Comparison of ENCODE assay signal across 11 cellular contexts in genomic region chr17:20206068-20206467, GRCh38.
DNase-seq lines count a peak whose midpoint lies in the region; ATAC-seq and TF ChIP-seq lines count a peak whose summit lies in the region.
"Had no signal": no experiment of that assay in that cellular context is flagged by ENCODE, and none has a peak within 500 bp of the region (broad histone marks: within the 10 kb centered on the region; RNA-seq: fewer than 3 reads in every experiment).

No MANE protein-coding gene starts in this region.

- H3K4me1 ChIP-seq in PC-3 (ENCODE audit: insufficient read depth, low read length) (peaks cover 45% of the 10 kb centered on the region), SJCRH30 (no peaks in the 10 kb centered on the region; the same call in 1 of the 2 replicates)

- no TSS peak for BruUV-seq in PC-3 (replicated peaks; lab: Mats Ljungman, UMichigan)

- ATAC-seq in PC-3 = no peak

- H3F3A ChIP-seq in PC-3 (ENCODE audit: low read length, unreplicated experiment) = peaks cover 6% of the 10 kb centered on the region

- H3K27me3 Mint-ChIP-seq in activated T-helper 2 cell treated with anti-CD3 and anti-CD28 coated beads, Interferon-gamma antibody, Interleukin-2, Interleukin-4, amounts not matched to agents 10 μg/mL and 5 μg/mL and 100 μg/mL, durations not matched to agents 14 hours and 24 hours and 36 hours (ENCODE audit: low read depth) = no peaks in the 10 kb centered on the region
- no peaks in the 10 kb centered on the region for H3K27me3 Mint-ChIP-seq in mesothelial cell of epicardium (ENCODE audit: low read depth)

- H3K9me2 ChIP-seq in PC-3 (replicated peaks; ENCODE audit: low read length) = no peaks in the 10 kb centered on the region

- H2AFZ ChIP-seq in PC-3 (ENCODE audit: low read length) = no peak overlapping the region

- H3K9me3 ChIP-seq in PC-3 (ENCODE audit: low read length) (no peaks in the 10 kb centered on the region), SJCRH30 (replicated peaks) (0 out of 2 replicates have a peak, but pooled peaks cover 3% of the 10 kb centered on the region)

- CTCF ChIA-PET in PC-3 (lab: Charles Lee) = interaction anchor here (0.6 kb wide), 1 partner anchor 143 kb away, joined by 3 read pairs; no protein-coding TSS in a partner anchor

- H3K4me3 ChIP-seq in PC-3 (ENCODE audit: low read length) = no peak overlapping the region
- no peak overlapping the region for H3K4me3 ChIP-seq in coronary artery
- no peak overlapping the region for H3K4me3 ChIP-seq in SJCRH30

- H4K20me1 ChIP-seq in PC-3 (ENCODE audit: low read length) = peaks cover 48% of the 10 kb centered on the region

- H3K79me2 ChIP-seq in PC-3 (ENCODE audit: low read length) = peaks cover 49% of the 10 kb centered on the region

- TF ChIP-seq CTCF in PC-3 (conservative IDR thresholded peaks at IDR 0.05; ENCODE audit: low read depth, low read length) (no peak), coronary artery (IDR thresholded peaks at IDR 0.05) (no peak), mesothelial cell of epicardium (IDR thresholded peaks at IDR 0.05; ENCODE audit: unreplicated experiment) (no peak)

- POLR2A ChIA-PET in PC-3 (lab: Charles Lee; ENCODE audit: unreplicated experiment) = no interaction called here

- H3K4me1 Mint-ChIP-seq in activated T-helper 2 cell treated with anti-CD3 and anti-CD28 coated beads, Interferon-gamma antibody, Interleukin-2, Interleukin-4, amounts not matched to agents 10 μg/mL and 5 μg/mL and 100 μg/mL, durations not matched to agents 14 hours and 24 hours and 36 hours (ENCODE audit: low read depth) = peaks cover 6% of the 10 kb centered on the region
- peaks cover 17% of the 10 kb centered on the region for H3K4me1 Mint-ChIP-seq in mesothelial cell of epicardium

- no peak overlapping the region for H3K9ac ChIP-seq in PC-3 (ENCODE audit: low read length)
- H3K9ac ChIP-seq: KMS-11 had no signal

- H3K27ac Mint-ChIP-seq in activated T-helper 2 cell treated with anti-CD3 and anti-CD28 coated beads, Interferon-gamma antibody, Interleukin-2, Interleukin-4, amounts not matched to agents 10 μg/mL and 5 μg/mL and 100 μg/mL, durations not matched to agents 14 hours and 24 hours and 36 hours = no peak overlapping the region
- no peak overlapping the region for H3K27ac Mint-ChIP-seq in mesothelial cell of epicardium

- H3K36me3 ChIP-seq in PC-3 (ENCODE audit: low read depth, low read length) (peaks cover 8% of the 10 kb centered on the region), SJCRH30 (peaks cover 3% of the 10 kb centered on the region; the same call in 1 of the 2 replicates)

- H3K4me2 ChIP-seq in PC-3 (ENCODE audit: low read length) = peak overlapping the region; percentile 53
- H3K4me2 ChIP-seq: KMS-11 had no signal

- H3K27ac ChIP-seq in PC-3 (ENCODE audit: low read length) (no peak overlapping the region), coronary artery (peak overlapping the region; percentile 37 to 53), SJCRH30 (no peak overlapping the region)
- H3K27ac ChIP-seq: KMS-11 had no signal

- intact Hi-C loops in PC-3 (cut with micrococcal nuclease) = no loop called here
- intact Hi-C loops in activated T-helper 2 cell treated with anti-CD3 and anti-CD28 coated beads, Interferon-gamma antibody, Interleukin-2, Interleukin-4, amounts not matched to agents 10 μg/mL and 5 μg/mL and 100 μg/mL, durations not matched to agents 14 hours and 24 hours and 36 hours (cut with micrococcal nuclease) = no loop called here

- no peaks in the 10 kb centered on the region for H3K36me3 Mint-ChIP-seq in activated T-helper 2 cell treated with anti-CD3 and anti-CD28 coated beads, Interferon-gamma antibody, Interleukin-2, Interleukin-4, amounts not matched to agents 10 μg/mL and 5 μg/mL and 100 μg/mL, durations not matched to agents 14 hours and 24 hours and 36 hours (ENCODE audit: low read depth)
- H3K36me3 Mint-ChIP-seq in mesothelial cell of epicardium = peaks cover 10% of the 10 kb centered on the region

- no peaks in the 10 kb centered on the region for H3K9me3 Mint-ChIP-seq in activated T-helper 2 cell treated with anti-CD3 and anti-CD28 coated beads, Interferon-gamma antibody, Interleukin-2, Interleukin-4, amounts not matched to agents 10 μg/mL and 5 μg/mL and 100 μg/mL, durations not matched to agents 14 hours and 24 hours and 36 hours
- H3K9me3 Mint-ChIP-seq in mesothelial cell of epicardium = no peaks in the 10 kb centered on the region

- H3K27me3 ChIP-seq in PC-3 (ENCODE audit: low read length) = no peaks in the 10 kb centered on the region
- H3K27me3 ChIP-seq in SJCRH30 = no peaks in the 10 kb centered on the region

- DNase-seq in GM03348 (ENCODE audit: low spot score) (peak; percentile 36), PC-3 (peak; percentile 20), coronary artery (ENCODE audit: low spot score) (no peak), mesothelial cell of epicardium (ENCODE audit: low spot score in 2 of 2, unreplicated experiment in 2 of 2) (no peak), cortex of kidney (lab: John Stamatoyannopoulos, UW) (no peak), SJCRH30 (no peak)
- peak in 2 of 3 donors; percentile 15 to 35 for DNase-seq in stimulated activated CD4-positive, alpha-beta T cell treated with anti-CD3 and anti-CD28 coated beads, Interleukin-12 subunit alpha, Interleukin-12 subunit beta, amount 100 ng/mL, for 48 hours (ENCODE audit: low read depth in 2 of 3, low spot score in 1 of 3)
- DNase-seq in activated T-helper 2 cell treated with anti-CD3 and anti-CD28 coated beads, Interferon-gamma antibody, Interleukin-2, Interleukin-4, amounts not matched to agents 10 μg/mL and 5 μg/mL and 100 μg/mL, durations not matched to agents 14 hours and 24 hours and 36 hours (ENCODE audit: low spot score) = no peak
- DNase-seq: activated CD8-positive, alpha-beta memory T cell treated with anti-CD3 and anti-CD28 coated beads, Interleukin-2, amount 50 U/mL, for 48 hours; effector CD4-positive, alpha-beta T cell had no signal

- H3K4me3 Mint-ChIP-seq in activated T-helper 2 cell treated with anti-CD3 and anti-CD28 coated beads, Interferon-gamma antibody, Interleukin-2, Interleukin-4, amounts not matched to agents 10 μg/mL and 5 μg/mL and 100 μg/mL, durations not matched to agents 14 hours and 24 hours and 36 hours (ENCODE audit: low read depth) = no peak overlapping the region
- no peak overlapping the region for H3K4me3 Mint-ChIP-seq in mesothelial cell of epicardium

Comparison
In these comparisons a context has a peak if more than half of its experiments do, and no peak if none do; other contexts are left out.
1. DNase-seq: peak in GM03348 (single experiment), PC-3 (single experiment) and stimulated activated CD4-positive, alpha-beta T cell treated with anti-CD3 and anti-CD28 coated beads, Interleukin-12 subunit alpha, Interleukin-12 subunit beta, amount 100 ng/mL, for 48 hours (2 of 3); none in coronary artery (single experiment), activated T-helper 2 cell treated with anti-CD3 and anti-CD28 coated beads, Interferon-gamma antibody, Interleukin-2, Interleukin-4, amounts not matched to agents 10 μg/mL and 5 μg/mL and 100 μg/mL, durations not matched to agents 14 hours and 24 hours and 36 hours (single experiment), mesothelial cell of epicardium (0 of 2), cortex of kidney (single experiment) and SJCRH30 (0 of 2).
2. H3K27ac ChIP-seq: peak in coronary artery (2 of 2); none in PC-3 (single experiment) and SJCRH30 (single experiment).